15 cellular contexts compared by ENCODE assay signal in genomic region chr11:95877288-95877687, GRCh38.
DNase-seq lines count a peak whose midpoint lies in the region; ATAC-seq and TF ChIP-seq lines count a peak whose summit lies in the region.
"Had no signal": no experiment of that assay in that cellular context is flagged by ENCODE, and none has a peak within 500 bp of the region (broad histone marks: within the 10 kb centered on the region; RNA-seq: fewer than 3 reads in every experiment).

No MANE protein-coding gene starts in this region.

- in situ Hi-C loops in astrocyte of the cerebellum (cut with HindIII; ENCODE audit: low sequenced_read_pairs) = no loop called here

- no peak for TF ChIP-seq CTCF in AG09319 (IDR thresholded peaks at IDR 0.05; ENCODE audit: low read depth, low read length)
- no peak for TF ChIP-seq CTCF in astrocyte of the cerebellum (IDR thresholded peaks at IDR 0.05; ENCODE audit: low read depth, low read length, missing control alignments)

- DNase-seq in AG09319 (ENCODE audit: extremely low read depth, low read depth) = peak; percentile 95
- DNase-seq in HS-5 (ENCODE audit: low read depth) = peak; percentile 96
- peak; percentile 99 for DNase-seq in astrocyte of the cerebellum (ENCODE audit: low read depth)
- peak; percentile 93 for DNase-seq in kidney glomerular epithelial cell (lab: John Stamatoyannopoulos, UW)
- no peak for DNase-seq in UCSD-AML1 (lab: John Stamatoyannopoulos, UW; ENCODE audit: unreplicated experiment)
- no peak for DNase-seq in activated CD4-positive, alpha-beta T cell treated with anti-CD3 and anti-CD28 coated beads for 48 hours
- no peak for DNase-seq in DMS 273 treated with DMSO at 0.1 percent for 48 hours (lab: John Stamatoyannopoulos, UW)
- DNase-seq: activated CD4-positive, alpha-beta T cell treated with anti-CD3 and anti-CD28 coated beads for 4 hours; DMS153; NCI-H2029; stimulated activated CD4-positive, alpha-beta T cell treated with anti-CD3 and anti-CD28 coated beads, Interleukin-12 subunit alpha, Interleukin-12 subunit beta, amount 100 ng/mL, for 4 hours; stimulated activated naive CD4-positive, alpha-beta T cell had no signal

- no peak for ATAC-seq in GM18867 (IDR thresholded peaks at IDR 0.05; ENCODE audit: unreplicated experiment)
- ATAC-seq: HCT116 had no signal

- H3K4me3 ChIP-seq in astrocyte of the cerebellum (ENCODE audit: low read depth, low read length) = no peak overlapping the region
- H3K4me3 ChIP-seq: ascending aorta had no signal

Comparison
In these comparisons a context has a peak if more than half of its experiments do, and no peak if none do; other contexts are left out.
1. DNase-seq: peak in AG09319 (single experiment), HS-5 (single experiment), astrocyte of the cerebellum (single experiment) and kidney glomerular epithelial cell (single experiment); none in UCSD-AML1 (single experiment), activated CD4-positive, alpha-beta T cell treated with anti-CD3 and anti-CD28 coated beads for 48 hours (single experiment) and DMS 273 treated with DMSO at 0.1 percent for 48 hours (single experiment).